ENCODE assay signal across 2 cellular contexts in the genomic region with DNA sequence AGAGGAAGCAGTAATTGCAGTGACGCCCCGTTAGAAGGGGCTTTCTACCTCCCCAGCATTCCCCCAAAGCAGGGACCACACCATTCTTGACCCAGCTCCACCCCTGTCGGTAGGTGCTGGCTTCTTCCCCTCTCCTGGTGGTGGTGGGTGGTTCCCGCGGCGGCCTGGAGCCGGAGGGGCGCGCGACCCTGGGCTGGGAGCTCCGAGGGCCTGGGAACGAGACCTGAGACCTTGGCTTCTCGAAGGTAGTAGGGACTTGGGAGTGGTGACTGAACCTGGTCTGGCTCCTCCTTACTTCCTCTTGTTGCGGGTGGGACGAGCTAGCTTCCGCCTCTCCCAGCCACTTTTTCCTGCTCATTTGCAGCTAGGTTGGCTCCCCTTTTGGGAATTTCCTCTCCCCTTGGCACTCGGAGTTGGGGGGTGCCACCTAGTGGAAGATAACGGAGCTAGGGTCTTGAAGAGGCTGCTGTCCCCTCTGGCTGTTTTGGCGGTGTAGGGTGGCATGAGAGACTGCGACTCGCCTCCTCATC.
TF ChIP-seq lines count a peak whose summit lies in the region.

No MANE protein-coding gene starts in this region.

TF ChIP-seq in HCT116, 20 proteins besides CTCF, POLR2A, EP300 and RAD21:
- TF ChIP-seq ELF1 (IDR thresholded peaks at IDR 0.05; ENCODE audit: borderline replicate concordance, low read depth) (no peak), EGR1 (IDR thresholded peaks at IDR 0.05; ENCODE audit: low read depth) (no peak), MAX (IDR thresholded peaks at IDR 0.05) (no peak), EZH2phosphoT487 (IDR thresholded peaks at IDR 0.05; ENCODE audit: borderline replicate concordance) (no peak), FOSL1 (IDR thresholded peaks at IDR 0.05; ENCODE audit: low read depth) (no peak), SRF (IDR thresholded peaks at IDR 0.05; ENCODE audit: low read depth) (no peak; the same call in none of the 2 replicates), TCF7L2 (IDR thresholded peaks at IDR 0.05; ENCODE audit: borderline replicate concordance, extremely low read depth, insufficient read depth, insufficient read length) (no peak), YY1 (IDR thresholded peaks at IDR 0.05; ENCODE audit: extremely low read depth, insufficient replicate concordance, low read depth, low read length) (no peak), CEBPB (IDR thresholded peaks at IDR 0.05; ENCODE audit: low read depth) (no peak), SIN3A (IDR thresholded peaks at IDR 0.05; ENCODE audit: low read depth) (no peak), ATF3 (IDR thresholded peaks at IDR 0.05) (no peak), JUND (IDR thresholded peaks at IDR 0.05) (no peak), CBX3 (IDR thresholded peaks at IDR 0.05; ENCODE audit: low read depth) (no peak), EZH2 (IDR thresholded peaks at IDR 0.05) (no peak), SP1 (IDR thresholded peaks at IDR 0.05; ENCODE audit: low read depth) (no peak), ZBTB33 (IDR thresholded peaks at IDR 0.05; ENCODE audit: extremely low read depth, insufficient replicate concordance, low read length) (no peak), ZFX (IDR thresholded peaks at IDR 0.05) (no peak), POLR2AphosphoS5 (IDR thresholded peaks at IDR 0.05; ENCODE audit: low read depth, low read length) (no peak)
- TF ChIP-seq, protein P1, sequence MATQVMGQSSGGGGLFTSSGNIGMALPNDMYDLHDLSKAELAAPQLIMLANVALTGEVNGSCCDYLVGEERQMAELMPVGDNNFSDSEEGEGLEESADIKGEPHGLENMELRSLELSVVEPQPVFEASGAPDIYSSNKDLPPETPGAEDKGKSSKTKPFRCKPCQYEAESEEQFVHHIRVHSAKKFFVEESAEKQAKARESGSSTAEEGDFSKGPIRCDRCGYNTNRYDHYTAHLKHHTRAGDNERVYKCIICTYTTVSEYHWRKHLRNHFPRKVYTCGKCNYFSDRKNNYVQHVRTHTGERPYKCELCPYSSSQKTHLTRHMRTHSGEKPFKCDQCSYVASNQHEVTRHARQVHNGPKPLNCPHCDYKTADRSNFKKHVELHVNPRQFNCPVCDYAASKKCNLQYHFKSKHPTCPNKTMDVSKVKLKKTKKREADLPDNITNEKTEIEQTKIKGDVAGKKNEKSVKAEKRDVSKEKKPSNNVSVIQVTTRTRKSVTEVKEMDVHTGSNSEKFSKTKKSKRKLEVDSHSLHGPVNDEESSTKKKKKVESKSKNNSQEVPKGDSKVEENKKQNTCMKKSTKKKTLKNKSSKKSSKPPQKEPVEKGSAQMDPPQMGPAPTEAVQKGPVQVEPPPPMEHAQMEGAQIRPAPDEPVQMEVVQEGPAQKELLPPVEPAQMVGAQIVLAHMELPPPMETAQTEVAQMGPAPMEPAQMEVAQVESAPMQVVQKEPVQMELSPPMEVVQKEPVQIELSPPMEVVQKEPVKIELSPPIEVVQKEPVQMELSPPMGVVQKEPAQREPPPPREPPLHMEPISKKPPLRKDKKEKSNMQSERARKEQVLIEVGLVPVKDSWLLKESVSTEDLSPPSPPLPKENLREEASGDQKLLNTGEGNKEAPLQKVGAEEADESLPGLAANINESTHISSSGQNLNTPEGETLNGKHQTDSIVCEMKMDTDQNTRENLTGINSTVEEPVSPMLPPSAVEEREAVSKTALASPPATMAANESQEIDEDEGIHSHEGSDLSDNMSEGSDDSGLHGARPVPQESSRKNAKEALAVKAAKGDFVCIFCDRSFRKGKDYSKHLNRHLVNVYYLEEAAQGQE (IDR thresholded peaks at IDR 0.05; ENCODE audit: low read depth) = no peak

TF ChIP-seq in endothelial cell of umbilical vein, 7 proteins besides CTCF, POLR2A, EP300 and RAD21:
- TF ChIP-seq MYC (IDR thresholded peaks at IDR 0.05; ENCODE audit: low read depth, low read length) (no peak), POLR2AphosphoS5 (IDR thresholded peaks at IDR 0.05; ENCODE audit: insufficient read depth, low read depth, low read length) (no peak), JUN (IDR thresholded peaks at IDR 0.05; ENCODE audit: borderline replicate concordance, insufficient read depth, insufficient read length, low read depth) (no peak), MAX (IDR thresholded peaks at IDR 0.05; ENCODE audit: insufficient read depth, insufficient read length) (no peak), GATA2 (IDR thresholded peaks at IDR 0.05; ENCODE audit: insufficient read depth, insufficient read length, low read depth, low read length) (no peak), EZH2 (IDR thresholded peaks at IDR 0.05; ENCODE audit: borderline replicate concordance, low read depth, low read length, severe bottlenecking) (no peak), FOS (IDR thresholded peaks at IDR 0.05; ENCODE audit: borderline replicate concordance, insufficient read depth, low read length) (no peak)
TF ChIP-seq in endothelial cell of umbilical vein: peak in this region for 0.
